In the genomic region with DNA sequence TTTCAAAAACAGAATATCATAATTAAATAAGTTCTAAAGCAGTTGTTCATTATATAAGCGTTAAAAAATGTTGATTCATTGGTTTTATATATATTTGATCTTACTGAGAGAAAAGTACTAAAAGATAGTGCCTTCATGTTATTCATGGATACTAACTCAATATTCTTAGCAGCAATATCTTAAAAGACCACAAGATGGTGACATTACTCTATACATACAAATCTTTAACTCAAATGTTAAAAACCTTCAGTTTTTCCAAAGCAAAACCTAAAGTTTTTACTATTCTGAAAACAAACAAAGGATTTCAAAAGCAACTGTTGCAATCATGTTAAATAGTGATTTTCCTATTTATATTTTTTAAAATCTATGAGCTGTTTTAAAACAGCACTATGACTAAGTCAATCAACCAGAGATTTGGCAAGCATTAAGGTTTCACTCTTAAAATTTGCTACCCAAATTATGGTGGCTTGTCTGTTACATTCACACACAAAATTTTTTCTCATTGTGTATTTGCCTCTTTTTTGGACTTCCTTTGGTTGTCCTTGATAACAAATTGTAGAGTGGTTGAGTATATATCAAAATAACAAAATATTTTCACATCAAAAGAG, we compare ENCODE assay signal across 8 cellular contexts. TPM values are rescaled to one million over a fixed set of nuclear protein-coding genes. Genes with fewer than 3 reads are reported as not detected.
A peak's percentile ranks its signal among the peaks of the same experiment; 100 is the strongest.
DNase-seq lines count a peak whose midpoint lies in the region; ATAC-seq and TF ChIP-seq lines count a peak whose summit lies in the region.

No MANE protein-coding gene starts in this region.

- DNase-seq in DMS79 (lab: John Stamatoyannopoulos, UW) (peak; percentile 6), HEK293T (ENCODE audit: extremely low spot score) (peak; percentile 8), PC-9 (no peak), fibroblast of the conjunctiva (ENCODE audit: low read depth) (peak; percentile 39), suprapubic skin (ENCODE audit: low spot score in 2 of 2) (no peak)
- DNase-seq in activated naive CD4-positive, alpha-beta T cell treated with anti-CD3 and anti-CD28 coated beads, Interleukin-2, amount 10 ng/mL, durations not matched to agents 7 days and 5 days, result no peak

- no peak overlapping the region for H3K4me3 ChIP-seq in PC-9
- H3K4me3 ChIP-seq in suprapubic skin, result no peak overlapping the region

- CTCF ChIA-PET in HEK293T (lab: Yijun Ruan, JAX) (interaction anchor here (0.7 to 1.4 kb wide), 3 partner anchors 82 to 1755 kb away, joined by 3 to 4 read pairs (median 3); no protein-coding TSS in a partner anchor), PC-9 (lab: Charles Lee) (interaction anchor here (1.0 kb wide), 1 partner anchor 9 kb away, joined by 4 read pairs; no protein-coding TSS in a partner anchor)
- CTCF ChIA-PET in activated naive CD4-positive, alpha-beta T cell treated with anti-CD3 and anti-CD28 coated beads, Interleukin-2, amount 10 ng/mL, durations not matched to agents 7 days and 5 days (lab: Charles Lee), result interaction anchor here (2.2 kb wide), 1 partner anchor 1046 kb away, joined by 6 read pairs; no protein-coding TSS in a partner anchor

- H3K9me3 Mint-ChIP-seq in activated T-helper 17 cell treated with anti-CD3 and anti-CD28 coated beads, Interleukin-2, amount 50 U/mL, for 72 hours, result no peaks in the 10 kb centered on the region
- H3K9me3 Mint-ChIP-seq in activated naive CD4-positive, alpha-beta T cell treated with anti-CD3 and anti-CD28 coated beads, Interleukin-2, amount 10 ng/mL, durations not matched to agents 7 days and 5 days, result no peaks in the 10 kb centered on the region

- TF ChIP-seq POLR2A in suprapubic skin (IDR thresholded peaks at IDR 0.05), result no peak

- H3K36me3 Mint-ChIP-seq in activated T-helper 17 cell treated with anti-CD3 and anti-CD28 coated beads, Interleukin-2, amount 50 U/mL, for 72 hours (ENCODE audit: low read depth), result no peaks in the 10 kb centered on the region
- H3K36me3 Mint-ChIP-seq in activated naive CD4-positive, alpha-beta T cell treated with anti-CD3 and anti-CD28 coated beads, Interleukin-2, amount 10 ng/mL, durations not matched to agents 7 days and 5 days, result no peaks in the 10 kb centered on the region

- TF ChIP-seq EP300 in suprapubic skin (IDR thresholded peaks at IDR 0.05), result no peak

- intact Hi-C loops in PC-9 (cut with micrococcal nuclease; ENCODE audit: unreplicated experiment), result no loop called here

- no peaks in the 10 kb centered on the region for H3F3A ChIP-seq in PC-9 (ENCODE audit: insufficient read depth, low read depth)

- 14% methylated on average over 1 of the region's 1 CpG for WGBS in suprapubic skin

- POLR2A ChIA-PET in HEK293T (lab: Yijun Ruan, JAX), result no interaction called here
- POLR2A ChIA-PET in PC-9 (lab: Charles Lee; ENCODE audit: unreplicated experiment), result no interaction called here

- no peak overlapping the region for H3K4me2 ChIP-seq in PC-9

- H4K20me1 ChIP-seq in PC-9 (ENCODE audit: insufficient read depth), result no peaks in the 10 kb centered on the region

- H3K27ac ChIP-seq in PC-9 (no peak overlapping the region), suprapubic skin (no peak overlapping the region)

- H3K4me1 ChIP-seq in PC-9 (replicated peaks; ENCODE audit: insufficient read depth) (peaks cover 5% of the 10 kb centered on the region; the same call in 1 of the 2 replicates), suprapubic skin (peaks cover 20% of the 10 kb centered on the region)

- TF ChIP-seq CTCF in PC-9 (conservative IDR thresholded peaks at IDR 0.05) (peak; percentile 75), suprapubic skin (IDR thresholded peaks at IDR 0.05) (peak; percentile 28 to 46)

- no peak overlapping the region for H3K27ac Mint-ChIP-seq in activated T-helper 17 cell treated with anti-CD3 and anti-CD28 coated beads, Interleukin-2, amount 50 U/mL, for 72 hours
- no peak overlapping the region for H3K27ac Mint-ChIP-seq in activated naive CD4-positive, alpha-beta T cell treated with anti-CD3 and anti-CD28 coated beads, Interleukin-2, amount 10 ng/mL, durations not matched to agents 7 days and 5 days

- no peak overlapping the region for H2AFZ ChIP-seq in PC-9

- H3K27me3 Mint-ChIP-seq in activated T-helper 17 cell treated with anti-CD3 and anti-CD28 coated beads, Interleukin-2, amount 50 U/mL, for 72 hours, result peaks cover 4% of the 10 kb centered on the region
- H3K27me3 Mint-ChIP-seq in activated naive CD4-positive, alpha-beta T cell treated with anti-CD3 and anti-CD28 coated beads, Interleukin-2, amount 10 ng/mL, durations not matched to agents 7 days and 5 days, result no peaks in the 10 kb centered on the region

- H3K4me1 Mint-ChIP-seq in activated T-helper 17 cell treated with anti-CD3 and anti-CD28 coated beads, Interleukin-2, amount 50 U/mL, for 72 hours, result no peaks in the 10 kb centered on the region
- H3K4me1 Mint-ChIP-seq in activated naive CD4-positive, alpha-beta T cell treated with anti-CD3 and anti-CD28 coated beads, Interleukin-2, amount 10 ng/mL, durations not matched to agents 7 days and 5 days, result no peaks in the 10 kb centered on the region

- H3K79me2 ChIP-seq in PC-9 (ENCODE audit: low read depth), result no peaks in the 10 kb centered on the region

- H3K36me3 ChIP-seq in PC-9 (ENCODE audit: low read depth), result no peaks in the 10 kb centered on the region
- no peaks in the 10 kb centered on the region for H3K36me3 ChIP-seq in suprapubic skin

- ATAC-seq in activated T-helper 17 cell treated with anti-CD3 and anti-CD28 coated beads, Interleukin-2, amount 50 U/mL, for 72 hours (replicated peaks), result no peak
- ATAC-seq in HG02678 (IDR thresholded peaks at IDR 0.05; ENCODE audit: unreplicated experiment), result no peak

- H3K9me3 ChIP-seq in PC-9 (ENCODE audit: insufficient read depth, low read depth), result peaks cover 3% of the 10 kb centered on the region; the same call in 1 of the 2 replicates
- no peaks in the 10 kb centered on the region for H3K9me3 ChIP-seq in suprapubic skin

- H3K4me3 Mint-ChIP-seq in activated T-helper 17 cell treated with anti-CD3 and anti-CD28 coated beads, Interleukin-2, amount 50 U/mL, for 72 hours, result no peak overlapping the region
- no peak overlapping the region for H3K4me3 Mint-ChIP-seq in activated naive CD4-positive, alpha-beta T cell treated with anti-CD3 and anti-CD28 coated beads, Interleukin-2, amount 10 ng/mL, durations not matched to agents 7 days and 5 days

- H3K27me3 ChIP-seq in PC-9 (ENCODE audit: insufficient read depth, low read depth), result no peaks in the 10 kb centered on the region
- no peaks in the 10 kb centered on the region for H3K27me3 ChIP-seq in suprapubic skin

- BruUV-seq in PC-9 (replicated peaks; lab: Mats Ljungman, UMichigan), result no TSS peak

- no peaks in the 10 kb centered on the region for H3K9me2 ChIP-seq in PC-9 (ENCODE audit: insufficient read depth)

TF ChIP-seq in HEK293T, 16 proteins besides CTCF, POLR2A, EP300 and RAD21:
- no peak for TF ChIP-seq SUZ12 (IDR thresholded peaks at IDR 0.05)
- TF ChIP-seq LEF1 (IDR thresholded peaks at IDR 0.05; ENCODE audit: borderline replicate concordance), result no peak
- TF ChIP-seq, protein P1, sequence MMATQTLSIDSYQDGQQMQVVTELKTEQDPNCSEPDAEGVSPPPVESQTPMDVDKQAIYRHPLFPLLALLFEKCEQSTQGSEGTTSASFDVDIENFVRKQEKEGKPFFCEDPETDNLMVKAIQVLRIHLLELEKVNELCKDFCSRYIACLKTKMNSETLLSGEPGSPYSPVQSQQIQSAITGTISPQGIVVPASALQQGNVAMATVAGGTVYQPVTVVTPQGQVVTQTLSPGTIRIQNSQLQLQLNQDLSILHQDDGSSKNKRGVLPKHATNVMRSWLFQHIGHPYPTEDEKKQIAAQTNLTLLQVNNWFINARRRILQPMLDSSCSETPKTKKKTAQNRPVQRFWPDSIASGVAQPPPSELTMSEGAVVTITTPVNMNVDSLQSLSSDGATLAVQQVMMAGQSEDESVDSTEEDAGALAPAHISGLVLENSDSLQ (IDR thresholded peaks at IDR 0.05), result no peak
- TF ChIP-seq CTBP1 (IDR thresholded peaks at IDR 0.05; ENCODE audit: borderline replicate concordance), result no peak
- TF ChIP-seq BHLHE40 (IDR thresholded peaks at IDR 0.05; ENCODE audit: borderline replicate concordance), result no peak
- no peak for TF ChIP-seq ARNT (IDR thresholded peaks at IDR 0.05)
- TF ChIP-seq NFRKB (IDR thresholded peaks at IDR 0.05), result no peak
- TF ChIP-seq L3MBTL2 (conservative IDR thresholded peaks at IDR 0.05), result no peak
- TF ChIP-seq SP1 (IDR thresholded peaks at IDR 0.05), result no peak
- TF ChIP-seq ZNF384 (IDR thresholded peaks at IDR 0.05), result no peak
- TF ChIP-seq FOXA1 (IDR thresholded peaks at IDR 0.05), result no peak
- no peak for TF ChIP-seq FOXM1 (IDR thresholded peaks at IDR 0.05; ENCODE audit: borderline replicate concordance)
- TF ChIP-seq TARDBP (IDR thresholded peaks at IDR 0.05), result no peak
- TF ChIP-seq ELF4 (IDR thresholded peaks at IDR 0.05), result no peak
- TF ChIP-seq HDGF (IDR thresholded peaks at IDR 0.05; ENCODE audit: borderline replicate concordance), result no peak
- TF ChIP-seq FOXK2 (IDR thresholded peaks at IDR 0.05), result no peak

RNA-seq across cellular contexts. Expression of a gene that starts 50.1 kb away (rescaled TPM):
- total RNA-seq in PC-9 (2021), result not detected in 2 replicates
- 10 to 100 TPM in 1 of 4 donors, 1 to 10 TPM in 3; 2.1 to 10.7 (median 5.4) TPM for total RNA-seq in suprapubic skin
- not detected for total RNA-seq in activated T-helper 17 cell treated with anti-CD3 and anti-CD28 coated beads, Interleukin-2, amount 50 U/mL, for 72 hours

Comparison
In these comparisons a context has a peak if more than half of its experiments do, and no peak if none do; other contexts are left out.
1. DNase-seq: peak in DMS79 (single experiment), HEK293T (single experiment) and fibroblast of the conjunctiva (single experiment); none in PC-9 (0 of 2), suprapubic skin (0 of 2) and activated naive CD4-positive, alpha-beta T cell treated with anti-CD3 and anti-CD28 coated beads, Interleukin-2, amount 10 ng/mL, durations not matched to agents 7 days and 5 days (single experiment).